In the genomic region with DNA sequence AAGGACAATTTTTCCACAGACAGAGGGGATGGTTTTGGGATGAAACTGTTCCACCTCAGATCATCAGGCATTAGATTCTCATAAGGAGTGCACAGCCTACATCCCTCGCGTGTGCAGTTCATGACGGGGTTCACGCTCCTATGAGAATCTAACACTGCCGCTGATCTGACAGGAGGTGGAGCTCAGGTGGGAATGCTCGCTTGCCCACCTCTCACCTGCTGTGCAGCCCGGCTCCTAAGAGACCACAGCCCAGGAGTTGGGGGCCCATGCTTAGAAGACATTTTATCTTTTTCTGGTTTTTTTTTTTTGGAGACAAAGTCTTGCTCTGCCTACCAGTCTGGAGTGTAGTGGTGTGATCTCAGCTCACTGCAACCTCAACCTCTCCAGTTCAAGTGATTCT, we compare ENCODE assay signal across 2 cellular contexts.
TF ChIP-seq lines count a peak whose summit lies in the region.

No MANE protein-coding gene starts in this region.

TF ChIP-seq in H1, 55 proteins besides CTCF, POLR2A, EP300 and RAD21:
- peak; percentile 18; the same call in 1 of the 2 replicates for TF ChIP-seq POLR2AphosphoS5 (IDR thresholded peaks at IDR 0.05; ENCODE audit: low read depth, low read length)
- TF ChIP-seq HDAC2 (IDR thresholded peaks at IDR 0.05; ENCODE audit: borderline replicate concordance in 1 of 2, low read depth in 2 of 2, low read length in 2 of 2): no peak
TF ChIP-seq in H1: peak in this region for 1.

TF ChIP-seq in SK-N-SH, 30 proteins besides CTCF, POLR2A, EP300 and RAD21:
- TF ChIP-seq CHD2 (IDR thresholded peaks at IDR 0.05; ENCODE audit: low read length, partially characterized antibody): no peak
- no peak for TF ChIP-seq FOSL2 (IDR thresholded peaks at IDR 0.05; ENCODE audit: borderline replicate concordance, low read depth)
- TF ChIP-seq, protein P1, sequence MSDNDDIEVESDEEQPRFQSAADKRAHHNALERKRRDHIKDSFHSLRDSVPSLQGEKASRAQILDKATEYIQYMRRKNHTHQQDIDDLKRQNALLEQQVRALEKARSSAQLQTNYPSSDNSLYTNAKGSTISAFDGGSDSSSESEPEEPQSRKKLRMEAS (IDR thresholded peaks at IDR 0.05; ENCODE audit: low read depth): no peak
- TF ChIP-seq, protein P2, sequence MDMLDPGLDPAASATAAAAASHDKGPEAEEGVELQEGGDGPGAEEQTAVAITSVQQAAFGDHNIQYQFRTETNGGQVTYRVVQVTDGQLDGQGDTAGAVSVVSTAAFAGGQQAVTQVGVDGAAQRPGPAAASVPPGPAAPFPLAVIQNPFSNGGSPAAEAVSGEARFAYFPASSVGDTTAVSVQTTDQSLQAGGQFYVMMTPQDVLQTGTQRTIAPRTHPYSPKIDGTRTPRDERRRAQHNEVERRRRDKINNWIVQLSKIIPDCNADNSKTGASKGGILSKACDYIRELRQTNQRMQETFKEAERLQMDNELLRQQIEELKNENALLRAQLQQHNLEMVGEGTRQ (IDR thresholded peaks at IDR 0.05; ENCODE audit: borderline replicate concordance, low read depth, low read length): no peak
- TF ChIP-seq NFIC (IDR thresholded peaks at IDR 0.05; ENCODE audit: borderline replicate concordance): no peak
- TF ChIP-seq RFX5 (IDR thresholded peaks at IDR 0.05; ENCODE audit: low read length): no peak
- no peak for TF ChIP-seq MEF2A (IDR thresholded peaks at IDR 0.05; ENCODE audit: borderline replicate concordance, low read depth)
- TF ChIP-seq SMC3 (IDR thresholded peaks at IDR 0.05; ENCODE audit: low read depth, low read length): no peak
- TF ChIP-seq POLR2AphosphoS5 (IDR thresholded peaks at IDR 0.05; ENCODE audit: low read depth, low read length): no peak
- no peak for TF ChIP-seq JUND (IDR thresholded peaks at IDR 0.05)
- TF ChIP-seq GATA2 (CRISPR knock-in tag; IDR thresholded peaks at IDR 0.05): no peak
